25 cellular contexts compared by ENCODE assay signal in the genomic region with DNA sequence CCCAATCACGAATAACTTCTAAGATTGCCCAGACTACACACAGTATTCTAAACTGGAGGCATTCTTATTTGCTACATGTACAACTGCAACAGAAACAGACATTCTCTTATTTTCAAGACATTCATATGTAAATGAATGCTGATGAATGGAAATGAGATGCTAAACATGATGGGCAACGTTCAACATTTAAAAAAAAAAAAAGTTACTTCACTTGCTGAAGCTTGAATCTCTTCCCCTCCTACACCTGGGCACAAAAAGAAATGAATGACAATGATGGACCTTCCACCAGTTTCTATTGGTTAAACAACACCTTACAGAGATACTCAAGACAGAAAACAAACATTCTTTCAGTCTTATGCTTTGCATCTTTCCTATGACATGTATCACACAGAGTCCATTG.
"Had no signal": no experiment of that assay in that cellular context is flagged by ENCODE, and none has a peak within 500 bp of the region (broad histone marks: within the 10 kb centered on the region; RNA-seq: fewer than 3 reads in every experiment).

No MANE protein-coding gene starts in this region.

- H3K4me1 Mint-ChIP-seq: activated CD4-positive, alpha-beta memory T cell treated with anti-CD3 and anti-CD28 coated beads, Interleukin-2, amount 10 ng/mL, durations not matched to agents 7 days and 5 days; activated CD4-positive, alpha-beta T cell treated with anti-CD3 and anti-CD28 coated beads, Interleukin-2, amount 10 ng/mL, durations not matched to agents 24 days and 14 days; activated naive CD4-positive, alpha-beta T cell treated with anti-CD3 and anti-CD28 coated beads, Interleukin-2, amount 10 ng/mL, durations not matched to agents 7 days and 5 days; activated naive CD8-positive, alpha-beta T cell treated with anti-CD3 and anti-CD28 coated beads, Interleukin-2, amount 50 U/mL, for 24 hours had no signal

- H3K79me2 ChIP-seq: parathyroid adenoma had no signal

- H3K4me3 ChIP-seq: body of pancreas, cardiac muscle cell, gastroesophageal sphincter, heart left ventricle, left lung, right lobe of liver, skin epidermis, thoracic aorta, upper lobe of left lung had no signal

- ATAC-seq: activated CD4-positive, CD25-positive, alpha-beta regulatory T cell treated with anti-CD3 and anti-CD28 coated beads, Interleukin-2, amount 50 U/mL, for 24 hours; activated CD8-positive, alpha-beta memory T cell treated with anti-CD3 and anti-CD28 coated beads, Interleukin-2, amount 10 ng/mL, durations not matched to agents 7 days and 5 days; activated naive CD8-positive, alpha-beta T cell treated with anti-CD3 and anti-CD28 coated beads, Interleukin-2, amount 50 U/mL, for 24 hours; body of pancreas; gastroesophageal sphincter; heart left ventricle; left lung; natural killer cell; right lobe of liver had no signal

- H3K4me3 Mint-ChIP-seq: activated CD4-positive, alpha-beta memory T cell treated with anti-CD3 and anti-CD28 coated beads, Interleukin-2, amount 10 ng/mL, durations not matched to agents 7 days and 5 days; activated CD4-positive, alpha-beta T cell treated with anti-CD3 and anti-CD28 coated beads, Interleukin-2, amount 10 ng/mL, durations not matched to agents 24 days and 14 days; activated CD8-positive, alpha-beta memory T cell treated with anti-CD3 and anti-CD28 coated beads, Interleukin-2, amount 10 ng/mL, durations not matched to agents 7 days and 5 days; activated naive CD4-positive, alpha-beta T cell treated with anti-CD3 and anti-CD28 coated beads, Interleukin-2, amount 10 ng/mL, durations not matched to agents 7 days and 5 days; activated naive CD8-positive, alpha-beta T cell treated with anti-CD3 and anti-CD28 coated beads, Interleukin-2, amount 50 U/mL, for 24 hours; natural killer cell had no signal

- H3K27me3 ChIP-seq: body of pancreas, gastroesophageal sphincter, left lung, right lobe of liver, upper lobe of left lung had no signal

- H3K4me1 ChIP-seq: body of pancreas, left lung, parathyroid adenoma, right lobe of liver had no signal

- H3K9me3 Mint-ChIP-seq: activated CD4-positive, alpha-beta T cell treated with anti-CD3 and anti-CD28 coated beads, Interleukin-2, amount 10 ng/mL, durations not matched to agents 24 days and 14 days; activated naive CD8-positive, alpha-beta T cell treated with anti-CD3 and anti-CD28 coated beads, Interleukin-2, amount 50 U/mL, for 24 hours; natural killer cell had no signal

- H3K9ac ChIP-seq: parathyroid adenoma had no signal

- H2AFZ ChIP-seq: parathyroid adenoma had no signal

- DNase-seq: activated CD4-positive, alpha-beta memory T cell treated with anti-CD3 and anti-CD28 coated beads, Interleukin-2, amount 10 ng/mL, durations not matched to agents 7 days and 5 days; activated CD4-positive, alpha-beta T cell treated with anti-CD3 and anti-CD28 coated beads, Interleukin-2, amount 10 ng/mL, durations not matched to agents 24 days and 14 days; activated CD8-positive, alpha-beta memory T cell treated with anti-CD3 and anti-CD28 coated beads, Interleukin-2, amount 10 ng/mL, durations not matched to agents 7 days and 5 days; activated effector memory CD4-positive, alpha-beta T cell treated with anti-CD3 and anti-CD28 coated beads, Interleukin-2, amount 50 U/mL, for 16 hours; activated naive CD4-positive, alpha-beta T cell treated with anti-CD3 and anti-CD28 coated beads, Interleukin-2, amount 10 ng/mL, durations not matched to agents 7 days and 5 days; activated naive CD8-positive, alpha-beta T cell treated with anti-CD3 and anti-CD28 coated beads, Interleukin-2, amount 50 U/mL, for 24 hours; activated T-cell treated with anti-CD3 and anti-CD28 coated beads for 4 hours; body of pancreas; heart left ventricle; left lung; mammary epithelial cell; midbrain; natural killer cell; nucleus accumbens; right lobe of liver; stimulated activated CD4-positive, alpha-beta T cell treated with anti-CD3 and anti-CD28 coated beads, Interleukin-15, amount 100 ng/mL, for 24 hours; stimulated activated naive CD4-positive, alpha-beta T cell; upper lobe of left lung had no signal

- H3K27ac ChIP-seq: body of pancreas, cardiac muscle cell, epithelial cell of prostate, left lung, parathyroid adenoma, right lobe of liver, upper lobe of left lung had no signal

- H3K27ac Mint-ChIP-seq: activated CD4-positive, alpha-beta memory T cell treated with anti-CD3 and anti-CD28 coated beads, Interleukin-2, amount 10 ng/mL, durations not matched to agents 7 days and 5 days; activated CD4-positive, alpha-beta T cell treated with anti-CD3 and anti-CD28 coated beads, Interleukin-2, amount 10 ng/mL, durations not matched to agents 24 days and 14 days; activated CD8-positive, alpha-beta memory T cell treated with anti-CD3 and anti-CD28 coated beads, Interleukin-2, amount 10 ng/mL, durations not matched to agents 7 days and 5 days; activated naive CD4-positive, alpha-beta T cell treated with anti-CD3 and anti-CD28 coated beads, Interleukin-2, amount 10 ng/mL, durations not matched to agents 7 days and 5 days; activated naive CD8-positive, alpha-beta T cell treated with anti-CD3 and anti-CD28 coated beads, Interleukin-2, amount 50 U/mL, for 24 hours; natural killer cell had no signal

- H3K9me3 ChIP-seq: body of pancreas, gastroesophageal sphincter, heart left ventricle, left lung, right lobe of liver, thoracic aorta, upper lobe of left lung had no signal

- H3K36me3 Mint-ChIP-seq: activated CD8-positive, alpha-beta memory T cell treated with anti-CD3 and anti-CD28 coated beads, Interleukin-2, amount 10 ng/mL, durations not matched to agents 7 days and 5 days; activated naive CD4-positive, alpha-beta T cell treated with anti-CD3 and anti-CD28 coated beads, Interleukin-2, amount 10 ng/mL, durations not matched to agents 7 days and 5 days; natural killer cell had no signal

- H3K27me3 Mint-ChIP-seq: activated CD4-positive, alpha-beta memory T cell treated with anti-CD3 and anti-CD28 coated beads, Interleukin-2, amount 10 ng/mL, durations not matched to agents 7 days and 5 days; activated CD4-positive, alpha-beta T cell treated with anti-CD3 and anti-CD28 coated beads, Interleukin-2, amount 10 ng/mL, durations not matched to agents 24 days and 14 days; activated CD8-positive, alpha-beta memory T cell treated with anti-CD3 and anti-CD28 coated beads, Interleukin-2, amount 10 ng/mL, durations not matched to agents 7 days and 5 days; activated naive CD4-positive, alpha-beta T cell treated with anti-CD3 and anti-CD28 coated beads, Interleukin-2, amount 10 ng/mL, durations not matched to agents 7 days and 5 days; activated naive CD8-positive, alpha-beta T cell treated with anti-CD3 and anti-CD28 coated beads, Interleukin-2, amount 50 U/mL, for 24 hours had no signal

- H3K36me3 ChIP-seq: cardiac muscle cell, gastroesophageal sphincter, heart left ventricle, left lung, right lobe of liver, thoracic aorta, upper lobe of left lung had no signal
